Comparison of ENCODE assay signal across 23 cellular contexts in the genomic region with DNA sequence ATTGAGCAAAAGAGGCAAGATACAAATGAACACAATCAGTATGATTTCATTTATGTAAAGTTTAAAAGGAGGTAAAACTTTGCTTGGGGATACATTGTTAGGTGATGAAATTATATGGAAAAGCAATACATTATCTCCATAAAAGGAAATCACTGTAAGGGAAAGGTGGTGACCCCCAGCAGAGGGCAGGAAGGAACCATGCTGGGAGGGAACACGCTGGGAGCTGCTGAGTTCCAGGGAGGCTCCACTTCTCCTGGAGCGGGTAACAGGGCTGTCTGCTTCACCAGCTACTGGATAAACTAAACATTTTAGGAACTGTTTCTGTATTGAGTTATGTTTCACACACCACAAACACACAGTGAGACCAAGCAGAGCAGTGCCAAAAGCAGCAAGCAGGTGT.
DNase-seq lines count a peak whose midpoint lies in the region; ATAC-seq and TF ChIP-seq lines count a peak whose summit lies in the region.
"Had no signal": no experiment of that assay in that cellular context is flagged by ENCODE, and none has a peak within 500 bp of the region (broad histone marks: within the 10 kb centered on the region; RNA-seq: fewer than 3 reads in every experiment).

No MANE protein-coding gene starts in this region.

- H3K27ac ChIP-seq in mammary epithelial cell (ENCODE audit: insufficient read depth, low read depth, low read length), result no peak overlapping the region
- no peak overlapping the region for H3K27ac ChIP-seq in VCaP
- H3K27ac ChIP-seq: breast epithelium, thoracic aorta had no signal

- in situ Hi-C loops in mammary epithelial cell (cut with MboI; ENCODE audit: low sequenced_read_pairs in 2 of 2), result no loop called here

- H3K9me3 ChIP-seq in mammary epithelial cell (replicated peaks; ENCODE audit: insufficient read depth, low read length), result no peaks in the 10 kb centered on the region
- H3K9me3 ChIP-seq: breast epithelium, thoracic aorta had no signal

- no peak overlapping the region for H3K27ac Mint-ChIP-seq in MCF 10A (ENCODE audit: low read depth, unreplicated experiment)
- no peak overlapping the region for H3K27ac Mint-ChIP-seq in stimulated activated naive CD8-positive, alpha-beta T cell treated with anti-CD3 and anti-CD28 coated beads, Interleukin-15, amount 100 ng/mL, for 72 hours
- H3K27ac Mint-ChIP-seq: activated naive CD8-positive, alpha-beta T cell treated with anti-CD3 and anti-CD28 coated beads, Interleukin-2, amount 10 ng/mL, durations not matched to agents 7 days and 5 days; CD4-positive, alpha-beta T cell had no signal

- H4K20me1 ChIP-seq in mammary epithelial cell (ENCODE audit: insufficient read depth, low read length), result no peaks in the 10 kb centered on the region

- dilution Hi-C loops in mammary epithelial cell (cut with HindIII; ENCODE audit: low sequenced_read_pairs), result no loop called here

- no peaks in the 10 kb centered on the region for H3K27me3 ChIP-seq in mammary epithelial cell (ENCODE audit: insufficient read depth, low read length)
- H3K27me3 ChIP-seq: breast epithelium had no signal

- H3K4me3 Mint-ChIP-seq in MCF 10A (ENCODE audit: unreplicated experiment), result no peak overlapping the region
- H3K4me3 Mint-ChIP-seq in stimulated activated naive CD8-positive, alpha-beta T cell treated with anti-CD3 and anti-CD28 coated beads, Interleukin-15, amount 100 ng/mL, for 72 hours, result no peak overlapping the region
- H3K4me3 Mint-ChIP-seq: activated naive CD8-positive, alpha-beta T cell treated with anti-CD3 and anti-CD28 coated beads, Interleukin-2, amount 10 ng/mL, durations not matched to agents 7 days and 5 days; CD4-positive, alpha-beta T cell had no signal

- WGBS in mammary epithelial cell (ENCODE audit: low coverage, missing lambda C conversion rate), result 95% methylated on average over 2 of the region's 2 CpGs

- H3K9ac ChIP-seq in mammary epithelial cell (ENCODE audit: insufficient read depth, low read length), result no peak overlapping the region

- H3K79me2 ChIP-seq in mammary epithelial cell (ENCODE audit: insufficient read depth, low read length), result peaks cover 7% of the 10 kb centered on the region

- no peaks in the 10 kb centered on the region for H3K9me3 Mint-ChIP-seq in MCF 10A (ENCODE audit: unreplicated experiment)
- no peaks in the 10 kb centered on the region for H3K9me3 Mint-ChIP-seq in stimulated activated naive CD8-positive, alpha-beta T cell treated with anti-CD3 and anti-CD28 coated beads, Interleukin-15, amount 100 ng/mL, for 72 hours
- H3K9me3 Mint-ChIP-seq: activated naive CD8-positive, alpha-beta T cell treated with anti-CD3 and anti-CD28 coated beads, Interleukin-2, amount 10 ng/mL, durations not matched to agents 7 days and 5 days; CD4-positive, alpha-beta T cell had no signal

- ATAC-seq in HG03342 (IDR thresholded peaks at IDR 0.05; ENCODE audit: unreplicated experiment), result no peak
- ATAC-seq in stimulated activated naive CD8-positive, alpha-beta T cell treated with anti-CD3 and anti-CD28 coated beads, Interleukin-15, amount 100 ng/mL, for 72 hours, result no peak

- no peak overlapping the region for H3K4me2 ChIP-seq in mammary epithelial cell (ENCODE audit: insufficient read depth, low read depth, low read length)

- DNase-seq in MCF 10A (ENCODE audit: unreplicated experiment) (peak; percentile 35), mammary epithelial cell (no peak), iPS-NIHi7 (ENCODE audit: extremely low spot score) (peak; percentile 22), NCI-H187 (lab: John Stamatoyannopoulos, UW) (no peak)
- no peak for DNase-seq in stimulated activated CD4-positive, alpha-beta T cell treated with anti-CD3 and anti-CD28 coated beads, Interleukin-4, amount 100 ng/mL, for 1 hour
- no peak for DNase-seq in stimulated activated naive CD8-positive, alpha-beta T cell treated with anti-CD3 and anti-CD28 coated beads, Interleukin-15, amount 100 ng/mL, for 72 hours
- DNase-seq: activated CD4-positive, alpha-beta T cell treated with anti-CD3 and anti-CD28 coated beads, Interleukin-2, amount 50 U/mL, for 1 hour; activated CD8-positive, alpha-beta memory T cell treated with anti-CD3 and anti-CD28 coated beads, Interleukin-2, amount 50 U/mL, for 4 hours; activated naive CD8-positive, alpha-beta T cell treated with anti-CD3 and anti-CD28 coated beads, Interleukin-2, amount 10 ng/mL, durations not matched to agents 7 days and 5 days; CD4-positive, alpha-beta T cell; DMS153; GOT3; KG1; MV-4-11; NCI-H510A treated with DMSO at 0.1 percent for 48 hours; occipital lobe; OCI-M1; Right ventricle myocardium superior had no signal

- H3K4me1 Mint-ChIP-seq in MCF 10A (ENCODE audit: insufficient read depth, unreplicated experiment), result no peaks in the 10 kb centered on the region
- no peaks in the 10 kb centered on the region for H3K4me1 Mint-ChIP-seq in stimulated activated naive CD8-positive, alpha-beta T cell treated with anti-CD3 and anti-CD28 coated beads, Interleukin-15, amount 100 ng/mL, for 72 hours
- H3K4me1 Mint-ChIP-seq: activated naive CD8-positive, alpha-beta T cell treated with anti-CD3 and anti-CD28 coated beads, Interleukin-2, amount 10 ng/mL, durations not matched to agents 7 days and 5 days had no signal

- no TSS peak for BruUV-seq in MCF 10A (replicated peaks; lab: Mats Ljungman, UMichigan)
- no TSS peak for BruUV-seq in mammary epithelial cell (replicated peaks; lab: Mats Ljungman, UMichigan)

- intact Hi-C loops in MCF 10A (cut with micrococcal nuclease), result no loop called here
- intact Hi-C loops in mammary epithelial cell (cut with micrococcal nuclease), result no loop called here

- no peaks in the 10 kb centered on the region for H3K36me3 Mint-ChIP-seq in MCF 10A (ENCODE audit: insufficient read depth, unreplicated experiment)

- CTCF ChIA-PET in MCF 10A (lab: Yijun Ruan, JAX), result no interaction called here
- CTCF ChIA-PET in mammary epithelial cell (lab: Charles Lee; ENCODE audit: low non-redundant PET), result no interaction called here

- no peak overlapping the region for H3K4me3 ChIP-seq in mammary epithelial cell (replicated peaks in 1 of 3; ENCODE audit: insufficient read depth in 1 of 3, low read depth in 2 of 3, low read length in 3 of 3)
- H3K4me3 ChIP-seq: breast epithelium, lung, thoracic aorta had no signal

- H3K4me1 ChIP-seq in mammary epithelial cell (ENCODE audit: insufficient read depth, low read length), result no peaks in the 10 kb centered on the region
- H3K4me1 ChIP-seq: breast epithelium had no signal

- TF ChIP-seq CTCF in MCF 10A (IDR thresholded peaks at IDR 0.05; ENCODE audit: unreplicated experiment), result no peak
- TF ChIP-seq CTCF in mammary epithelial cell (conservative IDR thresholded peaks at IDR 0.05 in 1 of 2, IDR thresholded peaks at IDR 0.05 in 1 of 2; ENCODE audit: extremely low read depth in 1 of 2, insufficient read depth in 1 of 2, low read depth in 1 of 2, low read length in 2 of 2), result no peak
- TF ChIP-seq CTCF in VCaP (conservative IDR thresholded peaks at IDR 0.05), result peak; percentile 24; the same call in 1 of the 2 replicates

- peaks cover under 1% of the 10 kb centered on the region for H3K36me3 ChIP-seq in mammary epithelial cell (ENCODE audit: insufficient read depth, low read length)
- H3K36me3 ChIP-seq: breast epithelium, thoracic aorta had no signal

- no peaks in the 10 kb centered on the region for H3K27me3 Mint-ChIP-seq in MCF 10A (ENCODE audit: insufficient read depth, unreplicated experiment)
- no peaks in the 10 kb centered on the region for H3K27me3 Mint-ChIP-seq in stimulated activated naive CD8-positive, alpha-beta T cell treated with anti-CD3 and anti-CD28 coated beads, Interleukin-15, amount 100 ng/mL, for 72 hours
- H3K27me3 Mint-ChIP-seq: activated naive CD8-positive, alpha-beta T cell treated with anti-CD3 and anti-CD28 coated beads, Interleukin-2, amount 10 ng/mL, durations not matched to agents 7 days and 5 days; CD4-positive, alpha-beta T cell had no signal

- H2AFZ ChIP-seq in mammary epithelial cell (ENCODE audit: low read depth, low read length), result no peak overlapping the region

- POLR2A ChIA-PET in MCF 10A (lab: Yijun Ruan, JAX), result interaction anchor here (0.5 kb wide), 1 partner anchor 371 kb away, joined by 3 read pairs; no protein-coding TSS in a partner anchor

Comparison
In these comparisons a context has a peak if more than half of its experiments do, and no peak if none do; other contexts are left out.
1. DNase-seq: peak in MCF 10A (single experiment) and iPS-NIHi7 (single experiment); none in mammary epithelial cell (single experiment), NCI-H187 (0 of 2), stimulated activated CD4-positive, alpha-beta T cell treated with anti-CD3 and anti-CD28 coated beads, Interleukin-4, amount 100 ng/mL, for 1 hour (single experiment) and stimulated activated naive CD8-positive, alpha-beta T cell treated with anti-CD3 and anti-CD28 coated beads, Interleukin-15, amount 100 ng/mL, for 72 hours (0 of 2).